In the genomic region with DNA sequence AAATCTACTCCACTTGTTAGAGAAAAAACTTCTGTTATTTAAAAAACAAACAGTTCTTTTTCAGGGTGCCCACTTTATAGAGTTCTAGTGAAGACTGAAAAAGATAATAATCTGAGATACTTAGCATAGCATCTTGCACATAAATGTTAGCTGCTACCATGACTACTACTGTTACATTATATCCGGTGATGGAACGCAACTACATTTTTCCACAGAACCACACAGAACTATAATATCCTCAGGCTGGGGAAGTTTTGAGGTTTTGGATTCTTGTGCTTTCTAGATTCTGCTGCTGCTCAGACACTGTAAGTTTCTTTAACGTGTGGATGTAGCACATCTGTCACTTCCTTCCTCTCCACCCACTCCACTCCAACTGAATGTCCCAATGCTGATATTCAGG, we compare ENCODE assay signal across 11 cellular contexts.
DNase-seq lines count a peak whose midpoint lies in the region; ATAC-seq, FAIRE-seq and TF ChIP-seq lines count a peak whose summit lies in the region.
"Had no signal": no experiment of that assay in that cellular context is flagged by ENCODE, and none has a peak within 500 bp of the region (broad histone marks: within the 10 kb centered on the region; RNA-seq: fewer than 3 reads in every experiment).

No MANE protein-coding gene starts in this region.

- no peaks in the 10 kb centered on the region for H3K9me3 Mint-ChIP-seq in CD4-positive, alpha-beta T cell
- no peaks in the 10 kb centered on the region for H3K9me3 Mint-ChIP-seq in astrocyte (ENCODE audit: unreplicated experiment)

- no peak overlapping the region for H3K18ac ChIP-seq in mesenchymal stem cell (ENCODE audit: low read depth in 1 of 2, low read length in 2 of 2)

- H2BK120ac ChIP-seq in mesenchymal stem cell (ENCODE audit: low read depth, low read length): no peak overlapping the region

- H2BK5ac ChIP-seq in mesenchymal stem cell (ENCODE audit: low read depth, low read length, poor library complexity, severe bottlenecking): no peak overlapping the region

- no peaks in the 10 kb centered on the region for H3K9me3 ChIP-seq in CD4-positive, alpha-beta T cell (ENCODE audit: control insufficient read depth, low read length)
- H3K9me3 ChIP-seq in Karpas-422 (ENCODE audit: low read length): no peaks in the 10 kb centered on the region
- no peaks in the 10 kb centered on the region for H3K9me3 ChIP-seq in astrocyte (ENCODE audit: insufficient read depth, low read depth, low read length)
- no peaks in the 10 kb centered on the region for H3K9me3 ChIP-seq in mesenchymal stem cell (ENCODE audit: control insufficient read depth, low read length)

- H3K27ac Mint-ChIP-seq in CD4-positive, alpha-beta T cell: peak overlapping the region; percentile 43
- peak overlapping the region; percentile 98 for H3K27ac Mint-ChIP-seq in astrocyte (ENCODE audit: unreplicated experiment)

- no peak for TF ChIP-seq CTCF in CD4-positive, alpha-beta T cell (IDR thresholded peaks at IDR 0.05)
- no peak for TF ChIP-seq CTCF in astrocyte (IDR thresholded peaks at IDR 0.05; ENCODE audit: insufficient read depth, low read depth, low read length)

- peak overlapping the region; percentile 46; the same call in 1 of the 2 replicates for H3K9ac ChIP-seq in Karpas-422 (ENCODE audit: low read length)
- peak overlapping the region; percentile 5 for H3K9ac ChIP-seq in astrocyte (ENCODE audit: low read length)
- no peak overlapping the region for H3K9ac ChIP-seq in mesenchymal stem cell (ENCODE audit: low read length)

- no peaks in the 10 kb centered on the region for H3K27me3 Mint-ChIP-seq in CD4-positive, alpha-beta T cell
- no peaks in the 10 kb centered on the region for H3K27me3 Mint-ChIP-seq in astrocyte (ENCODE audit: low read depth, unreplicated experiment)

- no peaks in the 10 kb centered on the region for H3K36me3 Mint-ChIP-seq in CD4-positive, alpha-beta T cell (ENCODE audit: low read depth)
- H3K36me3 Mint-ChIP-seq in astrocyte (ENCODE audit: low read depth, unreplicated experiment): peaks cover 5% of the 10 kb centered on the region

- FAIRE-seq in astrocyte (lab: Jason Lieb, UNC): peak; percentile 59
- FAIRE-seq: small intestine had no signal

- no peak overlapping the region for H4K8ac ChIP-seq in mesenchymal stem cell (ENCODE audit: low read length)

- no peaks in the 10 kb centered on the region for H4K20me1 ChIP-seq in Karpas-422 (ENCODE audit: insufficient read depth, low read depth, low read length)
- H4K20me1 ChIP-seq in astrocyte (ENCODE audit: insufficient read depth, low read length): no peaks in the 10 kb centered on the region

- H2BK15ac ChIP-seq in mesenchymal stem cell (ENCODE audit: low read depth, poor library complexity, severe bottlenecking): no peak overlapping the region

- H4K91ac ChIP-seq in mesenchymal stem cell (ENCODE audit: low read length): no peak overlapping the region

- H3K4ac ChIP-seq in mesenchymal stem cell (ENCODE audit: low read depth in 1 of 2, low read length in 2 of 2): no peak overlapping the region

- no peaks in the 10 kb centered on the region for H3K36me3 ChIP-seq in Karpas-422 (ENCODE audit: insufficient read depth, low read length)
- H3K36me3 ChIP-seq in astrocyte (ENCODE audit: insufficient read depth, low read length): peaks cover 6% of the 10 kb centered on the region
- H3K36me3 ChIP-seq in mesenchymal stem cell (ENCODE audit: control insufficient read depth in 1 of 2, insufficient read depth in 2 of 2, low read depth in 1 of 2, low read length in 2 of 2): peaks cover 0 to 3% of the 10 kb centered on the region in 2 experiments
- H3K36me3 ChIP-seq: WERI-Rb-1 had no signal

- H3K79me2 ChIP-seq in Karpas-422 (ENCODE audit: low read length) (no peaks in the 10 kb centered on the region), astrocyte (ENCODE audit: insufficient read depth, low read length) (peaks cover 83% of the 10 kb centered on the region)

- intact Hi-C loops in CD4-positive, alpha-beta T cell (cut with DNase I, micrococcal nuclease): no loop called here

- no peaks in the 10 kb centered on the region for H3K79me1 ChIP-seq in mesenchymal stem cell (replicated peaks; ENCODE audit: low read length, poor library complexity, severe bottlenecking)

- H3K14ac ChIP-seq in mesenchymal stem cell (ENCODE audit: low read length in 2 of 2): no peak overlapping the region

- H3K23ac ChIP-seq in mesenchymal stem cell (ENCODE audit: low read length in 2 of 2): no peak overlapping the region

- H3K4me1 Mint-ChIP-seq in CD4-positive, alpha-beta T cell (ENCODE audit: low read depth): peaks cover 36% of the 10 kb centered on the region
- peaks cover 83% of the 10 kb centered on the region for H3K4me1 Mint-ChIP-seq in astrocyte (ENCODE audit: low read depth, unreplicated experiment)

- no peaks in the 10 kb centered on the region for H3K27me3 ChIP-seq in CD4-positive, alpha-beta T cell (ENCODE audit: control insufficient read depth, insufficient read depth, low read length)
- no peaks in the 10 kb centered on the region for H3K27me3 ChIP-seq in Karpas-422 (ENCODE audit: low read length)
- no peaks in the 10 kb centered on the region for H3K27me3 ChIP-seq in astrocyte (ENCODE audit: insufficient read depth, low read length)
- H3K27me3 ChIP-seq in mesenchymal stem cell (ENCODE audit: control insufficient read depth in 1 of 2, insufficient read depth in 1 of 2, low read length in 2 of 2): no peaks in the 10 kb centered on the region

- peak overlapping the region; percentile 16 for H2AK5ac ChIP-seq in mesenchymal stem cell (ENCODE audit: low read length, severe bottlenecking)

- peak; percentile 64 for ATAC-seq in CD4-positive, alpha-beta T cell (ENCODE audit: poor library complexity)

- H3K9me2 ChIP-seq in Karpas-422 (replicated peaks; ENCODE audit: insufficient read depth, low read length): no peaks in the 10 kb centered on the region

- no peak overlapping the region for H2BK12ac ChIP-seq in mesenchymal stem cell (ENCODE audit: low read length in 2 of 2)

- H3K4me2 ChIP-seq in Karpas-422 (ENCODE audit: low read depth, low read length, poor library complexity, severe bottlenecking) (peak overlapping the region; percentile 49), astrocyte (ENCODE audit: low read length) (no peak overlapping the region), mesenchymal stem cell (ENCODE audit: low read length, poor library complexity, severe bottlenecking) (no peak overlapping the region)

- H3K4me3 ChIP-seq in Karpas-422 (ENCODE audit: low read length) (no peak overlapping the region), astrocyte (ENCODE audit: insufficient read depth, low read depth, low read length) (no peak overlapping the region), mesenchymal stem cell (ENCODE audit: insufficient read depth in 1 of 2, low read depth in 1 of 2, low read length in 2 of 2) (no peak overlapping the region)

- POLR2A ChIA-PET in CD4-positive, alpha-beta T cell (lab: Charles Lee): no interaction called here

- CTCF ChIA-PET in CD4-positive, alpha-beta T cell (lab: Charles Lee): no interaction called here

- H2AFZ ChIP-seq in Karpas-422 (ENCODE audit: low read length) (0 out of 2 replicates have a peak overlapping the region, but pooled peaks have one; percentile 50), astrocyte (ENCODE audit: low read depth, low read length) (no peak overlapping the region), mesenchymal stem cell (ENCODE audit: low read depth, low read length) (no peak overlapping the region)

- no peak for DNase-seq in CD4-positive, alpha-beta T cell
- DNase-seq in Karpas-422 (no peak), astrocyte (ENCODE audit: low read depth) (peak; percentile 67), mesenchymal stem cell (peak; percentile 94), NCI-H774 (lab: John Stamatoyannopoulos, UW) (no peak), RKO (ENCODE audit: low spot score) (no peak), inferior parietal cortex (ENCODE audit: extremely low spot score) (no peak), OCI-M2 (lab: John Stamatoyannopoulos, UW; ENCODE audit: unreplicated experiment) (no peak)
- DNase-seq: small intestine, substantia nigra, WERI-Rb-1 had no signal

- 24% methylated on average over 1 of the region's 3 CpGs for WGBS in mesenchymal stem cell

- H3K27ac ChIP-seq in CD4-positive, alpha-beta T cell (ENCODE audit: low read depth, low read length): no peak overlapping the region
- peak overlapping the region; percentile 86 for H3K27ac ChIP-seq in Karpas-422 (ENCODE audit: low read length)
- peak overlapping the region; percentile 38 for H3K27ac ChIP-seq in astrocyte (ENCODE audit: low read depth, low read length)
- peak overlapping the region; percentile 58 for H3K27ac ChIP-seq in mesenchymal stem cell (ENCODE audit: low read length, poor library complexity, severe bottlenecking)
- H3K27ac ChIP-seq: WERI-Rb-1 had no signal

- H3K4me1 ChIP-seq in Karpas-422 (ENCODE audit: low read length): peaks cover 79% of the 10 kb centered on the region
- H3K4me1 ChIP-seq in astrocyte (ENCODE audit: insufficient read depth, low read length): peaks cover 52% of the 10 kb centered on the region
- peaks cover 10% of the 10 kb centered on the region for H3K4me1 ChIP-seq in mesenchymal stem cell (ENCODE audit: control insufficient read depth, insufficient read depth, low read depth, low read length)

- H3K4me3 Mint-ChIP-seq in CD4-positive, alpha-beta T cell: peak overlapping the region; percentile 26
- H3K4me3 Mint-ChIP-seq in astrocyte (ENCODE audit: unreplicated experiment): no peak overlapping the region

Comparison
In these comparisons a context has a peak if more than half of its experiments do, and no peak if none do; other contexts are left out.
1. DNase-seq: peak in astrocyte (single experiment) and mesenchymal stem cell (single experiment); none in CD4-positive, alpha-beta T cell (0 of 10), Karpas-422 (single experiment), NCI-H774 (single experiment), RKO (single experiment), inferior parietal cortex (single experiment) and OCI-M2 (single experiment).